ENCODE assay signal across 1 cellular context in genomic region chr13:20566917-20567755, GRCh38.
TF ChIP-seq lines count a peak whose summit lies in the region.

IFT88 (plus strand) TSS chr13:20567157; CDS start chr13:20574386, 7,229 bp downstream.

TF ChIP-seq in HepG2, 621 proteins besides CTCF, POLR2A, EP300 and RAD21 (continued from another document and continues in another):
- TF ChIP-seq ZNF609 (CRISPR knock-in tag; IDR thresholded peaks at IDR 0.05; ENCODE audit: borderline replicate concordance) (peak; percentile 48; the same call in 1 of the 2 replicates), POLR2AphosphoS5 (IDR thresholded peaks at IDR 0.05; ENCODE audit: low read depth, low read length) (peak; percentile 75), DMTF1 (CRISPR knock-in tag; IDR thresholded peaks at IDR 0.05) (no peak), ZNF556 (CRISPR knock-in tag; IDR thresholded peaks at IDR 0.05; ENCODE audit: borderline replicate concordance) (no peak), ISL2 (CRISPR knock-in tag; IDR thresholded peaks at IDR 0.05) (peak; percentile 63; the same call in 1 of the 2 replicates), KLF6 (CRISPR knock-in tag; IDR thresholded peaks at IDR 0.05) (no peak), ZNF777 (CRISPR knock-in tag; IDR thresholded peaks at IDR 0.05) (peak; percentile 57; the same call in 1 of the 2 replicates), ZFP41 (CRISPR knock-in tag; IDR thresholded peaks at IDR 0.05; ENCODE audit: borderline replicate concordance) (peak; percentile 70; the same call in 1 of the 2 replicates), ZSCAN29 (CRISPR knock-in tag; conservative IDR thresholded peaks at IDR 0.05) (no peak), ZBTB37 (CRISPR knock-in tag; IDR thresholded peaks at IDR 0.05) (no peak), TSC22D2 (CRISPR knock-in tag; IDR thresholded peaks at IDR 0.05; ENCODE audit: borderline replicate concordance) (peak; percentile 70; the same call in 1 of the 2 replicates), RFX1 (IDR thresholded peaks at IDR 0.05) (peak; percentile 59; the same call in 1 of the 2 replicates), HIVEP1 (CRISPR knock-in tag; IDR thresholded peaks at IDR 0.05) (peak; percentile 66; the same call in 1 of the 2 replicates), ZNF530 (CRISPR knock-in tag; IDR thresholded peaks at IDR 0.05; ENCODE audit: low read depth) (no peak), TBX2 (CRISPR knock-in tag; IDR thresholded peaks at IDR 0.05; ENCODE audit: borderline replicate concordance) (peak; percentile 45; the same call in 1 of the 2 replicates), SP1 (IDR thresholded peaks at IDR 0.05) (no peak), SP1 (CRISPR knock-in tag; IDR thresholded peaks at IDR 0.05) (peak; percentile 12; the same call in 1 of the 2 replicates), ZNF614 (CRISPR knock-in tag; IDR thresholded peaks at IDR 0.05; ENCODE audit: borderline replicate concordance) (peak; percentile 48; the same call in 1 of the 2 replicates), KAT7 (CRISPR knock-in tag; IDR thresholded peaks at IDR 0.05; ENCODE audit: borderline replicate concordance) (peak; percentile 35; the same call in 1 of the 2 replicates), CHCHD3 (CRISPR knock-in tag; IDR thresholded peaks at IDR 0.05) (no peak), SNAPC5 (CRISPR knock-in tag; IDR thresholded peaks at IDR 0.05; ENCODE audit: borderline replicate concordance) (no peak), MBNL3 (CRISPR knock-in tag; conservative IDR thresholded peaks at IDR 0.05) (no peak), ZNF34 (CRISPR knock-in tag; IDR thresholded peaks at IDR 0.05; ENCODE audit: borderline replicate concordance) (no peak), HOXA9 (CRISPR knock-in tag; IDR thresholded peaks at IDR 0.05; ENCODE audit: borderline replicate concordance) (0 out of 2 replicates have a peak, but pooled peaks have one; percentile 59), ETV5 (CRISPR knock-in tag; IDR thresholded peaks at IDR 0.05; ENCODE audit: borderline replicate concordance) (no peak; the same call in 1 of the 2 replicates), ZNF33A (CRISPR knock-in tag; IDR thresholded peaks at IDR 0.05; ENCODE audit: borderline replicate concordance) (no peak), CCDC6 (CRISPR knock-in tag; IDR thresholded peaks at IDR 0.05) (no peak; the same call in 1 of the 2 replicates), ETS1 (CRISPR knock-in tag; IDR thresholded peaks at IDR 0.05) (0 out of 2 replicates have a peak, but pooled peaks have one; percentile 53), ZNF616 (CRISPR knock-in tag; IDR thresholded peaks at IDR 0.05; ENCODE audit: low read depth) (0 out of 2 replicates have a peak, but pooled peaks have one; percentile 32), SMC3 (IDR thresholded peaks at IDR 0.05; ENCODE audit: low read length) (no peak), BRD4 (CRISPR knock-in tag; IDR thresholded peaks at IDR 0.05) (peak; percentile 1; the same call in 1 of the 2 replicates), NFIB (CRISPR knock-in tag; IDR thresholded peaks at IDR 0.05; ENCODE audit: borderline replicate concordance) (no peak), ZNF792 (CRISPR knock-in tag; IDR thresholded peaks at IDR 0.05) (0 out of 2 replicates have a peak, but pooled peaks have one; percentile 6), ZNF550 (CRISPR knock-in tag; IDR thresholded peaks at IDR 0.05; ENCODE audit: borderline replicate concordance) (0 out of 2 replicates have a peak, but pooled peaks have one; percentile 32), ZBTB10 (CRISPR knock-in tag; IDR thresholded peaks at IDR 0.05; ENCODE audit: borderline replicate concordance) (peak; percentile 64; the same call in 1 of the 2 replicates), NBN (conservative IDR thresholded peaks at IDR 0.05) (no peak), ZNF253 (CRISPR knock-in tag; IDR thresholded peaks at IDR 0.05; ENCODE audit: borderline replicate concordance) (peak; percentile 39; the same call in 1 of the 2 replicates), ZZZ3 (CRISPR knock-in tag; IDR thresholded peaks at IDR 0.05; ENCODE audit: borderline replicate concordance) (peak; percentile 62; the same call in 1 of the 2 replicates), TFAP4 (IDR thresholded peaks at IDR 0.05; ENCODE audit: borderline replicate concordance, low read depth) (no peak), ZKSCAN8 (CRISPR knock-in tag; IDR thresholded peaks at IDR 0.05; ENCODE audit: borderline replicate concordance) (0 out of 2 replicates have a peak, but pooled peaks have one; percentile 52), KDM3A (CRISPR knock-in tag; IDR thresholded peaks at IDR 0.05; ENCODE audit: low read depth) (0 out of 2 replicates have a peak, but pooled peaks have one; percentile 23), SATB2 (CRISPR knock-in tag; IDR thresholded peaks at IDR 0.05) (no peak; the same call in 1 of the 2 replicates)
- TF ChIP-seq, protein P1, sequence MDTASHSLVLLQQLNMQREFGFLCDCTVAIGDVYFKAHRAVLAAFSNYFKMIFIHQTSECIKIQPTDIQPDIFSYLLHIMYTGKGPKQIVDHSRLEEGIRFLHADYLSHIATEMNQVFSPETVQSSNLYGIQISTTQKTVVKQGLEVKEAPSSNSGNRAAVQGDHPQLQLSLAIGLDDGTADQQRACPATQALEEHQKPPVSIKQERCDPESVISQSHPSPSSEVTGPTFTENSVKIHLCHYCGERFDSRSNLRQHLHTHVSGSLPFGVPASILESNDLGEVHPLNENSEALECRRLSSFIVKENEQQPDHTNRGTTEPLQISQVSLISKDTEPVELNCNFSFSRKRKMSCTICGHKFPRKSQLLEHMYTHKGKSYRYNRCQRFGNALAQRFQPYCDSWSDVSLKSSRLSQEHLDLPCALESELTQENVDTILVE (CRISPR knock-in tag; IDR thresholded peaks at IDR 0.05): no peak
- TF ChIP-seq, protein P2, sequence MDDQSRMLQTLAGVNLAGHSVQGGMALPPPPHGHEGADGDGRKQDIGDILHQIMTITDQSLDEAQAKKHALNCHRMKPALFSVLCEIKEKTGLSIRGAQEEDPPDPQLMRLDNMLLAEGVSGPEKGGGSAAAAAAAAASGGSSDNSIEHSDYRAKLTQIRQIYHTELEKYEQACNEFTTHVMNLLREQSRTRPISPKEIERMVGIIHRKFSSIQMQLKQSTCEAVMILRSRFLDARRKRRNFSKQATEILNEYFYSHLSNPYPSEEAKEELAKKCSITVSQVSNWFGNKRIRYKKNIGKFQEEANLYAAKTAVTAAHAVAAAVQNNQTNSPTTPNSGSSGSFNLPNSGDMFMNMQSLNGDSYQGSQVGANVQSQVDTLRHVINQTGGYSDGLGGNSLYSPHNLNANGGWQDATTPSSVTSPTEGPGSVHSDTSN (CRISPR knock-in tag; IDR thresholded peaks at IDR 0.05; ENCODE audit: borderline replicate concordance): 0 out of 2 replicates have a peak, but pooled peaks have one; percentile 58
- TF ChIP-seq, protein P3, sequence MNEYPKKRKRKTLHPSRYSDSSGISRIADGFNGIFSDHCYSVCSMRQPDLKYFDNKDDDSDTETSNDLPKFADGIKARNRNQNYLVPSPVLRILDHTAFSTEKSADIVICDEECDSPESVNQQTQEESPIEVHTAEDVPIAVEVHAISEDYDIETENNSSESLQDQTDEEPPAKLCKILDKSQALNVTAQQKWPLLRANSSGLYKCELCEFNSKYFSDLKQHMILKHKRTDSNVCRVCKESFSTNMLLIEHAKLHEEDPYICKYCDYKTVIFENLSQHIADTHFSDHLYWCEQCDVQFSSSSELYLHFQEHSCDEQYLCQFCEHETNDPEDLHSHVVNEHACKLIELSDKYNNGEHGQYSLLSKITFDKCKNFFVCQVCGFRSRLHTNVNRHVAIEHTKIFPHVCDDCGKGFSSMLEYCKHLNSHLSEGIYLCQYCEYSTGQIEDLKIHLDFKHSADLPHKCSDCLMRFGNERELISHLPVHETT (CRISPR knock-in tag; conservative IDR thresholded peaks at IDR 0.05): no peak; the same call in 1 of the 2 replicates
